In the genomic region with DNA sequence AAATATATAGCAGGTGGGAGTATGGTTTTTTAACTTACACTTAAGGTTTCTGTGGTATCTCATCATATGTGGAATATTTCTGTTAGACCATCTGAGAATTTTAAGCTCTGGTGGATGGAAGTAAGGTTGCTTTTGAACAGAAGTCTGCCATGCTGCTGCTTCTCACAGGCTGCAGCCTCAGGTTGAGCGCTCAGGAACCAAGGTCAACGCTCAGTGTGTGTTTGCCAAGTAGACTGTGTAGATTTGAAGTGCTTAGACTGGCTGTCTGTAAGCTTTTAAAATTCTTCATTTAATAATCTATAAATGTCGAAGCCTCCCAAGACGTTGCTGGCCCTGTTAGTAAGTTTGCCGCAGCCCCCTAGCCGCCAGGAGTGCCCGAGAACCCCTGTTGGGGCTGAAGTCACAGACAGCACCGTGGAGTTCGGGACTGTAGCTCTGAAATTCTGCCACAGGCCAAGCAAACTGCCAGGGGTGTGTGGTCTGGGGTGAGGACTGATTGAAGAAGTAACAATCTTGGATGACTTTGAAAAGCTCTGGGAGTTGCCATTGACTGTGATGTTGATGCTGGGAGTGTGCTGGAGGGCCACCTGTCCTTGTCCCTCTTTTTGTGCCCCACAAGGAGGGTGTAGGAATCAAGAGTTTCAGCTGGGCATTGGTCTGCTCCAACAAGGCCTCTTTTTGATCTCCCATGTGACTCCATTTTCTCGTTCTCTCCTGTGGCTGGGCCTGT, we compare ENCODE assay signal across 16 cellular contexts. TPM values are rescaled to one million over a fixed set of nuclear protein-coding genes. Genes with fewer than 3 reads are reported as not detected.
DNase-seq lines count a peak whose midpoint lies in the region; ATAC-seq and TF ChIP-seq lines count a peak whose summit lies in the region.
"Had no signal": no experiment of that assay in that cellular context is flagged by ENCODE, and none has a peak within 500 bp of the region (broad histone marks: within the 10 kb centered on the region; RNA-seq: fewer than 3 reads in every experiment).

No MANE protein-coding gene starts in this region.

- no peaks in the 10 kb centered on the region for H3K9me3 Mint-ChIP-seq in T-helper 1 cell treated with Interleukin-12 subunit alpha and Interleukin-12 subunit beta and Interleukin-4 antibody, amounts not matched to agents 30 μg/mL and 1 μg/mL, for 36 hours
- H3K9me3 Mint-ChIP-seq in CD8-positive, alpha-beta T cell = no peaks in the 10 kb centered on the region
- no peaks in the 10 kb centered on the region for H3K9me3 Mint-ChIP-seq in activated CD4-positive, alpha-beta memory T cell treated with anti-CD3 and anti-CD28 coated beads, Interleukin-2, amount 10 ng/mL, durations not matched to agents 7 days and 5 days
- H3K9me3 Mint-ChIP-seq in mesothelial cell of epicardium = no peaks in the 10 kb centered on the region
- peaks cover 0 to 2% (median 0%) of the 10 kb centered on the region in 7 donors for H3K9me3 Mint-ChIP-seq in CD14-positive monocyte
- H3K9me3 Mint-ChIP-seq: activated B cell treated with CpG ODN at 0.5 μM for 24 hours, brain had no signal

- H3K27ac ChIP-seq in CD8-positive, alpha-beta T cell (ENCODE audit: low read depth, low read length) = peak overlapping the region; percentile 2
- H3K27ac ChIP-seq: A549, thoracic aorta had no signal

- no peaks in the 10 kb centered on the region for H3K27me3 ChIP-seq in CD8-positive, alpha-beta T cell (ENCODE audit: insufficient read depth, low read length)

- no peaks in the 10 kb centered on the region for H3K36me3 ChIP-seq in CD8-positive, alpha-beta T cell (ENCODE audit: insufficient read depth, low read length)
- H3K36me3 ChIP-seq: thoracic aorta had no signal

- H3K27me3 Mint-ChIP-seq in T-helper 1 cell treated with Interleukin-12 subunit alpha and Interleukin-12 subunit beta and Interleukin-4 antibody, amounts not matched to agents 30 μg/mL and 1 μg/mL, for 36 hours (ENCODE audit: low read depth) = no peaks in the 10 kb centered on the region
- H3K27me3 Mint-ChIP-seq in CD8-positive, alpha-beta T cell (ENCODE audit: low read depth) = no peaks in the 10 kb centered on the region
- no peaks in the 10 kb centered on the region for H3K27me3 Mint-ChIP-seq in activated CD4-positive, alpha-beta memory T cell treated with anti-CD3 and anti-CD28 coated beads, Interleukin-2, amount 10 ng/mL, durations not matched to agents 7 days and 5 days
- H3K27me3 Mint-ChIP-seq in mesothelial cell of epicardium (ENCODE audit: low read depth) = no peaks in the 10 kb centered on the region
- H3K27me3 Mint-ChIP-seq in CD14-positive monocyte (ENCODE audit: low read depth in 3 of 3) = no peaks in the 10 kb centered on the region
- H3K27me3 Mint-ChIP-seq: activated B cell treated with CpG ODN at 0.5 μM for 24 hours, brain had no signal

- TF ChIP-seq CTCF in CD8-positive, alpha-beta T cell (IDR thresholded peaks at IDR 0.05) = no peak
- no peak for TF ChIP-seq CTCF in mesothelial cell of epicardium (IDR thresholded peaks at IDR 0.05; ENCODE audit: unreplicated experiment)
- no peak for TF ChIP-seq CTCF in CD14-positive monocyte (IDR thresholded peaks at IDR 0.05)

- intact Hi-C loops in CD8-positive, alpha-beta T cell (cut with DNase I, micrococcal nuclease) = no loop called here
- intact Hi-C loops in CD14-positive monocyte (cut with micrococcal nuclease) = loop anchor here in 1 of 2 donors (5.0 kb wide), 1 partner anchor 34 kb away; no protein-coding TSS in a partner anchor

- H3K4me1 ChIP-seq in CD8-positive, alpha-beta T cell (ENCODE audit: insufficient read depth, low read length) = peaks cover 95% of the 10 kb centered on the region

- H3K4me1 Mint-ChIP-seq in T-helper 1 cell treated with Interleukin-12 subunit alpha and Interleukin-12 subunit beta and Interleukin-4 antibody, amounts not matched to agents 30 μg/mL and 1 μg/mL, for 36 hours (ENCODE audit: low read depth) = peaks cover 77% of the 10 kb centered on the region
- peaks cover 91% of the 10 kb centered on the region for H3K4me1 Mint-ChIP-seq in CD8-positive, alpha-beta T cell (ENCODE audit: low read depth)
- H3K4me1 Mint-ChIP-seq in activated CD4-positive, alpha-beta memory T cell treated with anti-CD3 and anti-CD28 coated beads, Interleukin-2, amount 10 ng/mL, durations not matched to agents 7 days and 5 days = peaks cover 96% of the 10 kb centered on the region
- H3K4me1 Mint-ChIP-seq in mesothelial cell of epicardium = peaks cover 40% of the 10 kb centered on the region
- peaks cover 86% of the 10 kb centered on the region for H3K4me1 Mint-ChIP-seq in CD14-positive monocyte

- H3K27ac Mint-ChIP-seq in T-helper 1 cell treated with Interleukin-12 subunit alpha and Interleukin-12 subunit beta and Interleukin-4 antibody, amounts not matched to agents 30 μg/mL and 1 μg/mL, for 36 hours = peak overlapping the region; percentile 93
- H3K27ac Mint-ChIP-seq in CD8-positive, alpha-beta T cell = peak overlapping the region; percentile 90
- peak overlapping the region; percentile 88 for H3K27ac Mint-ChIP-seq in activated CD4-positive, alpha-beta memory T cell treated with anti-CD3 and anti-CD28 coated beads, Interleukin-2, amount 10 ng/mL, durations not matched to agents 7 days and 5 days
- H3K27ac Mint-ChIP-seq in mesothelial cell of epicardium (peak overlapping the region; percentile 66), CD14-positive monocyte (peak overlapping the region in 3 of 7 donors; percentile 10 to 77 (median 50))
- H3K27ac Mint-ChIP-seq: activated B cell treated with CpG ODN at 0.5 μM for 24 hours had no signal

- no peak overlapping the region for H3K4me3 ChIP-seq in CD8-positive, alpha-beta T cell (ENCODE audit: low read depth, low read length)
- H3K4me3 ChIP-seq: A549, thoracic aorta had no signal

- ATAC-seq in CD8-positive, alpha-beta T cell = no peak
- no peak for ATAC-seq in GM21526 (IDR thresholded peaks at IDR 0.05; ENCODE audit: low FRiP score, unreplicated experiment)
- ATAC-seq: A549 had no signal

- H3K9me3 ChIP-seq in CD8-positive, alpha-beta T cell (ENCODE audit: low read length) = no peaks in the 10 kb centered on the region
- H3K9me3 ChIP-seq: A549, thoracic aorta had no signal

- H3K36me3 Mint-ChIP-seq in T-helper 1 cell treated with Interleukin-12 subunit alpha and Interleukin-12 subunit beta and Interleukin-4 antibody, amounts not matched to agents 30 μg/mL and 1 μg/mL, for 36 hours (ENCODE audit: low read depth) = peaks cover 27% of the 10 kb centered on the region
- H3K36me3 Mint-ChIP-seq in CD8-positive, alpha-beta T cell = peaks cover 23% of the 10 kb centered on the region
- H3K36me3 Mint-ChIP-seq in activated CD4-positive, alpha-beta memory T cell treated with anti-CD3 and anti-CD28 coated beads, Interleukin-2, amount 10 ng/mL, durations not matched to agents 7 days and 5 days (ENCODE audit: low read depth) = peaks cover 52% of the 10 kb centered on the region
- H3K36me3 Mint-ChIP-seq in mesothelial cell of epicardium (no peaks in the 10 kb centered on the region), CD14-positive monocyte (peaks cover 23 to 26% of the 10 kb centered on the region in 2 donors)

- peak overlapping the region; percentile 73 for H3K4me3 Mint-ChIP-seq in T-helper 1 cell treated with Interleukin-12 subunit alpha and Interleukin-12 subunit beta and Interleukin-4 antibody, amounts not matched to agents 30 μg/mL and 1 μg/mL, for 36 hours
- H3K4me3 Mint-ChIP-seq in CD8-positive, alpha-beta T cell = peak overlapping the region; percentile 67
- H3K4me3 Mint-ChIP-seq in activated CD4-positive, alpha-beta memory T cell treated with anti-CD3 and anti-CD28 coated beads, Interleukin-2, amount 10 ng/mL, durations not matched to agents 7 days and 5 days = peak overlapping the region; percentile 10
- no peak overlapping the region for H3K4me3 Mint-ChIP-seq in mesothelial cell of epicardium
- H3K4me3 Mint-ChIP-seq in CD14-positive monocyte = no peak overlapping the region
- H3K4me3 Mint-ChIP-seq: activated B cell treated with CpG ODN at 0.5 μM for 24 hours, brain had no signal

- POLR2A ChIA-PET in CD8-positive, alpha-beta T cell (lab: Charles Lee) = interaction anchor here (0.6 to 1.5 kb wide), 7 partner anchors 8 to 26 kb away, joined by 3 to 6 read pairs (median 3); no protein-coding TSS in a partner anchor
- POLR2A ChIA-PET in activated CD4-positive, alpha-beta memory T cell treated with anti-CD3 and anti-CD28 coated beads, Interleukin-2, amount 10 ng/mL, durations not matched to agents 7 days and 5 days (lab: Charles Lee) = interaction anchor here (1.0 to 23.7 kb wide), 8 partner anchors 9 to 300 kb away, joined by 3 to 500 read pairs (median 4); a partner anchor contains a TSS

- DNase-seq in T-helper 1 cell (no peak), mesothelial cell of epicardium (ENCODE audit: low spot score in 2 of 2, unreplicated experiment in 2 of 2) (no peak), CD14-positive monocyte (ENCODE audit: low spot score) (no peak), NK-92 (lab: John Stamatoyannopoulos, UW; ENCODE audit: unreplicated experiment) (no peak)
- no peak for DNase-seq in CD8-positive, alpha-beta T cell
- no peak for DNase-seq in activated CD4-positive, alpha-beta memory T cell treated with anti-CD3 and anti-CD28 coated beads, Interleukin-2, amount 10 ng/mL, durations not matched to agents 7 days and 5 days
- DNase-seq: activated B cell treated with CpG ODN at 0.5 μM for 24 hours, COR-L47, hippocampal formation, left cardiac atrium, NCI-H510A treated with DMSO at 0.1 percent for 48 hours had no signal

- CTCF ChIA-PET in CD8-positive, alpha-beta T cell (lab: Charles Lee) = interaction anchor here (0.8 to 4.0 kb wide), 8 partner anchors 16 to 59 kb away, joined by 3 to 15 read pairs (median 3); no protein-coding TSS in a partner anchor
- CTCF ChIA-PET in activated CD4-positive, alpha-beta memory T cell treated with anti-CD3 and anti-CD28 coated beads, Interleukin-2, amount 10 ng/mL, durations not matched to agents 7 days and 5 days (lab: Charles Lee) = interaction anchor here (0.7 to 2.7 kb wide), 7 partner anchors 8 to 25 kb away, joined by 3 to 8 read pairs (median 4); no protein-coding TSS in a partner anchor

RNA-seq across cellular contexts. Expression of a gene that starts 26.9 kb away (rescaled TPM):
- total RNA-seq in CD8-positive, alpha-beta T cell = 10 to 100 TPM; 60.3 to 67.5 TPM
- 100 to 1,000 TPM; 123 to 127 TPM for total RNA-seq in activated CD4-positive, alpha-beta memory T cell treated with anti-CD3 and anti-CD28 coated beads, Interleukin-2, amount 10 ng/mL, durations not matched to agents 7 days and 5 days
- total RNA-seq in mesothelial cell of epicardium = 37.3 to 40.7 TPM (median 37.3 TPM) in 3 replicates
- 10 to 100 TPM; 13.7 to 20.7 TPM for polyA plus RNA-seq in CD14-positive monocyte

Comparison
In these comparisons a context has a peak if more than half of its experiments do, and no peak if none do; other contexts are left out.
1. H3K4me3 Mint-ChIP-seq: peak in T-helper 1 cell treated with Interleukin-12 subunit alpha and Interleukin-12 subunit beta and Interleukin-4 antibody, amounts not matched to agents 30 μg/mL and 1 μg/mL, for 36 hours (single experiment), CD8-positive, alpha-beta T cell (single experiment) and activated CD4-positive, alpha-beta memory T cell treated with anti-CD3 and anti-CD28 coated beads, Interleukin-2, amount 10 ng/mL, durations not matched to agents 7 days and 5 days (single experiment); none in mesothelial cell of epicardium (single experiment) and CD14-positive monocyte (0 of 2).